ENCODE assay signal across 1 cellular context in the genomic region with DNA sequence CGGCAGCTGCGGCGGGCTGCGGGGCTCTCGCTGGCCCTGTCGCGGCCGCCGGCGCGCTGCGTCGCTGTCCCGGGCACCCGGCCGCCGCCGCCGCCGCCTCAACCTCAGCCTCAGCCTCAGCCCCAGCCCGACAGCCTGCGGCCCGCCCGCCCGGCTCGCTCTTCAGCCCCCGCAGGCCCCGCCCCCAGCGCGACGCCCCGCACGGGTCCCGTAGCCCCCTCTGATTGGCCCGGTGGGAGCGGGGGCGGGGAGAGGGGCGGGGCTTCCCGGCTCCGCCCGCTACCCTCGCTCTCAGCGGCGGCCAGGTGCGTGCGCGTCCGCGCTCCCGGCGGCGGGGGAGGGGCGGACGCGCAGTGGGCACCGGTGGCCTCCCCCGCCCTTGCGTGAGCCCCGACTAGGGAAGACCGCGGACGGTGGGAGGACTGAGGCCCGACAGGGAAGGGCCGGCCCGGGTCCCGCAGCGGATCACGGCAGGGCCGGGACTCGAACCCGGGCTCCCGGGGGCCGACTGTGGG.
A peak's percentile ranks its signal among the peaks of the same experiment; 100 is the strongest.
TF ChIP-seq lines count a peak whose summit lies in the region.

A gene with protein sequence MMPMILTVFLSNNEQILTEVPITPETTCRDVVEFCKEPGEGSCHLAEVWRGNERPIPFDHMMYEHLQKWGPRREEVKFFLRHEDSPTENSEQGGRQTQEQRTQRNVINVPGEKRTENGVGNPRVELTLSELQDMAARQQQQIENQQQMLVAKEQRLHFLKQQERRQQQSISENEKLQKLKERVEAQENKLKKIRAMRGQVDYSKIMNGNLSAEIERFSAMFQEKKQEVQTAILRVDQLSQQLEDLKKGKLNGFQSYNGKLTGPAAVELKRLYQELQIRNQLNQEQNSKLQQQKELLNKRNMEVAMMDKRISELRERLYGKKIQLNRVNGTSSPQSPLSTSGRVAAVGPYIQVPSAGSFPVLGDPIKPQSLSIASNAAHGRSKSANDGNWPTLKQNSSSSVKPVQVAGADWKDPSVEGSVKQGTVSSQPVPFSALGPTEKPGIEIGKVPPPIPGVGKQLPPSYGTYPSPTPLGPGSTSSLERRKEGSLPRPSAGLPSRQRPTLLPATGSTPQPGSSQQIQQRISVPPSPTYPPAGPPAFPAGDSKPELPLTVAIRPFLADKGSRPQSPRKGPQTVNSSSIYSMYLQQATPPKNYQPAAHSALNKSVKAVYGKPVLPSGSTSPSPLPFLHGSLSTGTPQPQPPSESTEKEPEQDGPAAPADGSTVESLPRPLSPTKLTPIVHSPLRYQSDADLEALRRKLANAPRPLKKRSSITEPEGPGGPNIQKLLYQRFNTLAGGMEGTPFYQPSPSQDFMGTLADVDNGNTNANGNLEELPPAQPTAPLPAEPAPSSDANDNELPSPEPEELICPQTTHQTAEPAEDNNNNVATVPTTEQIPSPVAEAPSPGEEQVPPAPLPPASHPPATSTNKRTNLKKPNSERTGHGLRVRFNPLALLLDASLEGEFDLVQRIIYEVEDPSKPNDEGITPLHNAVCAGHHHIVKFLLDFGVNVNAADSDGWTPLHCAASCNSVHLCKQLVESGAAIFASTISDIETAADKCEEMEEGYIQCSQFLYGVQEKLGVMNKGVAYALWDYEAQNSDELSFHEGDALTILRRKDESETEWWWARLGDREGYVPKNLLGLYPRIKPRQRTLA (minus strand): TSS at position 137 of the 515 bp plus-strand sequence. CDS start 268 bp downstream, outside the sequence.

TF ChIP-seq in HEK293, 187 proteins besides CTCF, POLR2A, EP300 and RAD21 (continued from another document and continues in another):
- no peak for TF ChIP-seq ZNF488 (tag by site-specific recombination; IDR thresholded peaks at IDR 0.05)
- no peak for TF ChIP-seq ZNF473 (tag by site-specific recombination; IDR thresholded peaks at IDR 0.05)
- no peak for TF ChIP-seq ZNF302 (tag by site-specific recombination; IDR thresholded peaks at IDR 0.05; ENCODE audit: low read depth)
- TF ChIP-seq ZNF707 (tag by site-specific recombination; IDR thresholded peaks at IDR 0.05) = no peak
- TF ChIP-seq ZNF324 (tag by site-specific recombination; IDR thresholded peaks at IDR 0.05) = no peak
- TF ChIP-seq ZSCAN30 (tag by site-specific recombination; IDR thresholded peaks at IDR 0.05) = peak; percentile 92
- TF ChIP-seq, protein P1, sequence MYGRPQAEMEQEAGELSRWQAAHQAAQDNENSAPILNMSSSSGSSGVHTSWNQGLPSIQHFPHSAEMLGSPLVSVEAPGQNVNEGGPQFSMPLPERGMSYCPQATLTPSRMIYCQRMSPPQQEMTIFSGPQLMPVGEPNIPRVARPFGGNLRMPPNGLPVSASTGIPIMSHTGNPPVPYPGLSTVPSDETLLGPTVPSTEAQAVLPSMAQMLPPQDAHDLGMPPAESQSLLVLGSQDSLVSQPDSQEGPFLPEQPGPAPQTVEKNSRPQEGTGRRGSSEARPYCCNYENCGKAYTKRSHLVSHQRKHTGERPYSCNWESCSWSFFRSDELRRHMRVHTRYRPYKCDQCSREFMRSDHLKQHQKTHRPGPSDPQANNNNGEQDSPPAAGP (tag by site-specific recombination; IDR thresholded peaks at IDR 0.05) = 0 out of 2 replicates have a peak, but pooled peaks have one; percentile 17
- no peak for TF ChIP-seq HIC1 (tag by site-specific recombination; IDR thresholded peaks at IDR 0.05)
- TF ChIP-seq OSR2 (tag by site-specific recombination; IDR thresholded peaks at IDR 0.05) = no peak; the same call in 1 of the 2 replicates
- TF ChIP-seq ZNF366 (tag by site-specific recombination; conservative IDR thresholded peaks at IDR 0.05) = no peak
- peak; percentile 71; the same call in 1 of the 2 replicates for TF ChIP-seq ZBTB8A (tag by site-specific recombination; IDR thresholded peaks at IDR 0.05)
- TF ChIP-seq, protein P2, sequence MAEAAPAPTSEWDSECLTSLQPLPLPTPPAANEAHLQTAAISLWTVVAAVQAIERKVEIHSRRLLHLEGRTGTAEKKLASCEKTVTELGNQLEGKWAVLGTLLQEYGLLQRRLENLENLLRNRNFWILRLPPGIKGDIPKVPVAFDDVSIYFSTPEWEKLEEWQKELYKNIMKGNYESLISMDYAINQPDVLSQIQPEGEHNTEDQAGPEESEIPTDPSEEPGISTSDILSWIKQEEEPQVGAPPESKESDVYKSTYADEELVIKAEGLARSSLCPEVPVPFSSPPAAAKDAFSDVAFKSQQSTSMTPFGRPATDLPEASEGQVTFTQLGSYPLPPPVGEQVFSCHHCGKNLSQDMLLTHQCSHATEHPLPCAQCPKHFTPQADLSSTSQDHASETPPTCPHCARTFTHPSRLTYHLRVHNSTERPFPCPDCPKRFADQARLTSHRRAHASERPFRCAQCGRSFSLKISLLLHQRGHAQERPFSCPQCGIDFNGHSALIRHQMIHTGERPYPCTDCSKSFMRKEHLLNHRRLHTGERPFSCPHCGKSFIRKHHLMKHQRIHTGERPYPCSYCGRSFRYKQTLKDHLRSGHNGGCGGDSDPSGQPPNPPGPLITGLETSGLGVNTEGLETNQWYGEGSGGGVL (tag by site-specific recombination; IDR thresholded peaks at IDR 0.05) = no peak; the same call in 1 of the 2 replicates
- no peak for TF ChIP-seq GLI2 (tag by site-specific recombination; IDR thresholded peaks at IDR 0.05; ENCODE audit: borderline replicate concordance, low read depth)
- no peak for TF ChIP-seq HOXA7 (CRISPR knock-in tag; IDR thresholded peaks at IDR 0.05; ENCODE audit: borderline replicate concordance)
- no peak for TF ChIP-seq ZNF202 (tag by site-specific recombination; IDR thresholded peaks at IDR 0.05; ENCODE audit: borderline replicate concordance)
- TF ChIP-seq, protein P3, sequence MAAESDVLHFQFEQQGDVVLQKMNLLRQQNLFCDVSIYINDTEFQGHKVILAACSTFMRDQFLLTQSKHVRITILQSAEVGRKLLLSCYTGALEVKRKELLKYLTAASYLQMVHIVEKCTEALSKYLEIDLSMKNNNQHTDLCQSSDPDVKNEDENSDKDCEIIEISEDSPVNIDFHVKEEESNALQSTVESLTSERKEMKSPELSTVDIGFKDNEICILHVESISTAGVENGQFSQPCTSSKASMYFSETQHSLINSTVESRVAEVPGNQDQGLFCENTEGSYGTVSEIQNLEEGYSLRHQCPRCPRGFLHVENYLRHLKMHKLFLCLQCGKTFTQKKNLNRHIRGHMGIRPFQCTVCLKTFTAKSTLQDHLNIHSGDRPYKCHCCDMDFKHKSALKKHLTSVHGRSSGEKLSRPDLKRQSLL (tag by site-specific recombination; IDR thresholded peaks at IDR 0.05) = no peak
- no peak for TF ChIP-seq ZNF626 (tag by site-specific recombination; IDR thresholded peaks at IDR 0.05)
- TF ChIP-seq, protein P4, sequence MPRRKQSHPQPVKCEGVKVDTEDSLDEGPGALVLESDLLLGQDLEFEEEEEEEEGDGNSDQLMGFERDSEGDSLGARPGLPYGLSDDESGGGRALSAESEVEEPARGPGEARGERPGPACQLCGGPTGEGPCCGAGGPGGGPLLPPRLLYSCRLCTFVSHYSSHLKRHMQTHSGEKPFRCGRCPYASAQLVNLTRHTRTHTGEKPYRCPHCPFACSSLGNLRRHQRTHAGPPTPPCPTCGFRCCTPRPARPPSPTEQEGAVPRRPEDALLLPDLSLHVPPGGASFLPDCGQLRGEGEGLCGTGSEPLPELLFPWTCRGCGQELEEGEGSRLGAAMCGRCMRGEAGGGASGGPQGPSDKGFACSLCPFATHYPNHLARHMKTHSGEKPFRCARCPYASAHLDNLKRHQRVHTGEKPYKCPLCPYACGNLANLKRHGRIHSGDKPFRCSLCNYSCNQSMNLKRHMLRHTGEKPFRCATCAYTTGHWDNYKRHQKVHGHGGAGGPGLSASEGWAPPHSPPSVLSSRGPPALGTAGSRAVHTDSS (tag by site-specific recombination; IDR thresholded peaks at IDR 0.05) = no peak
- no peak for TF ChIP-seq ZEB2 (tag by site-specific recombination; IDR thresholded peaks at IDR 0.05)
- TF ChIP-seq ZNF510 (tag by site-specific recombination; IDR thresholded peaks at IDR 0.05; ENCODE audit: insufficient replicate concordance) = no peak
- no peak for TF ChIP-seq ZNF280D (tag by site-specific recombination; IDR thresholded peaks at IDR 0.05)
- no peak for TF ChIP-seq ZNF610 (tag by site-specific recombination; IDR thresholded peaks at IDR 0.05; ENCODE audit: borderline replicate concordance)
- TF ChIP-seq FEZF1 (tag by site-specific recombination; IDR thresholded peaks at IDR 0.05) = no peak
- no peak for TF ChIP-seq ZNF19 (tag by site-specific recombination; IDR thresholded peaks at IDR 0.05; ENCODE audit: low read depth)
- TF ChIP-seq GLIS1 (tag by site-specific recombination; IDR thresholded peaks at IDR 0.05) = peak; percentile 33; the same call in 1 of the 2 replicates
- no peak for TF ChIP-seq ZIC2 (tag by site-specific recombination; IDR thresholded peaks at IDR 0.05)
- TF ChIP-seq BCL6B (tag by site-specific recombination; IDR thresholded peaks at IDR 0.05) = no peak
- no peak for TF ChIP-seq ZNF777 (tag by site-specific recombination; IDR thresholded peaks at IDR 0.05; ENCODE audit: borderline replicate concordance)
- TF ChIP-seq, protein P5, sequence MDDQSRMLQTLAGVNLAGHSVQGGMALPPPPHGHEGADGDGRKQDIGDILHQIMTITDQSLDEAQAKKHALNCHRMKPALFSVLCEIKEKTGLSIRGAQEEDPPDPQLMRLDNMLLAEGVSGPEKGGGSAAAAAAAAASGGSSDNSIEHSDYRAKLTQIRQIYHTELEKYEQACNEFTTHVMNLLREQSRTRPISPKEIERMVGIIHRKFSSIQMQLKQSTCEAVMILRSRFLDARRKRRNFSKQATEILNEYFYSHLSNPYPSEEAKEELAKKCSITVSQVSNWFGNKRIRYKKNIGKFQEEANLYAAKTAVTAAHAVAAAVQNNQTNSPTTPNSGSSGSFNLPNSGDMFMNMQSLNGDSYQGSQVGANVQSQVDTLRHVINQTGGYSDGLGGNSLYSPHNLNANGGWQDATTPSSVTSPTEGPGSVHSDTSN (CRISPR knock-in tag; IDR thresholded peaks at IDR 0.05) = peak; percentile 63; the same call in 1 of the 2 replicates
- no peak for TF ChIP-seq ZNF335 (tag by site-specific recombination; conservative IDR thresholded peaks at IDR 0.05)
- no peak for TF ChIP-seq ZNF140 (tag by site-specific recombination; IDR thresholded peaks at IDR 0.05)
- TF ChIP-seq MZF1 (tag by site-specific recombination; IDR thresholded peaks at IDR 0.05; ENCODE audit: borderline replicate concordance) = no peak
- TF ChIP-seq KLF16 (tag by site-specific recombination; IDR thresholded peaks at IDR 0.05) = 0 out of 2 replicates have a peak, but pooled peaks have one; percentile 10
- no peak for TF ChIP-seq ZBTB17 (tag by site-specific recombination; IDR thresholded peaks at IDR 0.05)
